Comparison of ENCODE assay signal across 22 cellular contexts in genomic region chr12:70794131-70794530, GRCh38.
DNase-seq lines count a peak whose midpoint lies in the region; ATAC-seq, FAIRE-seq and TF ChIP-seq lines count a peak whose summit lies in the region.
"Had no signal": no experiment of that assay in that cellular context is flagged by ENCODE, and none has a peak within 500 bp of the region (broad histone marks: within the 10 kb centered on the region; RNA-seq: fewer than 3 reads in every experiment).

No MANE protein-coding gene starts in this region.

- H4K91ac ChIP-seq in H1 (replicated peaks; ENCODE audit: insufficient read length, low read length), result no peak overlapping the region

- TF ChIP-seq RAD21 in H1 (IDR thresholded peaks at IDR 0.05 in 1 of 2, conservative IDR thresholded peaks at IDR 0.05 in 1 of 2; ENCODE audit: low read depth in 2 of 2, low read length in 2 of 2), result no peak

- no peak overlapping the region for H2AK5ac ChIP-seq in H1 (ENCODE audit: low read depth, low read length)

- no peaks in the 10 kb centered on the region for H3K79me1 ChIP-seq in H1 (ENCODE audit: low read depth, low read length)

- H3K4me3 ChIP-seq in LNCaP clone FGC (ENCODE audit: low read depth, low read length) (no peak overlapping the region), H1 (ENCODE audit: extremely low read depth in 1 of 4, insufficient read depth in 2 of 4, low read depth in 3 of 4, low read length in 4 of 4) (no peak overlapping the region), pancreas (no peak overlapping the region)
- H3K4me3 ChIP-seq: A549, GM12878, GM23338, HAP-1 had no signal

- no peak overlapping the region for H3K4ac ChIP-seq in H1 (replicated peaks; ENCODE audit: insufficient read length, low read depth, low read length)

- no peak overlapping the region for H2BK5ac ChIP-seq in H1 (ENCODE audit: low read depth, low read length)

- TF ChIP-seq CTCF in 22Rv1 (IDR thresholded peaks at IDR 0.05) (no peak), LNCaP clone FGC (IDR thresholded peaks at IDR 0.05; ENCODE audit: control insufficient read depth, extremely low read depth, insufficient read depth) (no peak), H1 (IDR thresholded peaks at IDR 0.05; ENCODE audit: control extremely low read depth in 1 of 3, insufficient read depth in 1 of 3, low read depth in 1 of 3, low read length in 3 of 3) (no peak), pancreas (IDR thresholded peaks at IDR 0.05) (no peak)

- FAIRE-seq in H1 (lab: Jason Lieb, UNC) (no peak), pancreas (lab: Jason Lieb, UNC) (no peak)
- FAIRE-seq: A549, G401.6, GM12878, H54 had no signal

- H3K27me3 ChIP-seq in H1 (replicated peaks in 1 of 4; ENCODE audit: control insufficient read depth in 3 of 4, extremely low read depth in 1 of 4, insufficient read depth in 3 of 4, low read length in 3 of 4) (no peaks in the 10 kb centered on the region), pancreas (peaks cover 0 to 3% (median 0%) of the 10 kb centered on the region in 4 donors)
- H3K27me3 ChIP-seq: BE2C had no signal

- POLR2A ChIA-PET in H1 (lab: Charles Lee; ENCODE audit: partially characterized antibody), result no interaction called here

- no peak for ATAC-seq in pancreas
- ATAC-seq: A549, GM12878, GM23338 had no signal

- no peak overlapping the region for H2BK120ac ChIP-seq in H1 (replicated peaks; ENCODE audit: low read depth, low read length)

- H3K9ac ChIP-seq in H1 (replicated peaks in 1 of 4; ENCODE audit: extremely low read depth in 1 of 4, low read depth in 3 of 4, low read length in 3 of 4), result no peak overlapping the region

- H3K4me1 ChIP-seq in H1 (replicated peaks in 1 of 4; ENCODE audit: control insufficient read depth in 3 of 4, insufficient read depth in 4 of 4, low read length in 3 of 4) (no peaks in the 10 kb centered on the region), pancreas (no peaks in the 10 kb centered on the region)
- H3K4me1 ChIP-seq: A549, HAP-1 had no signal

- H3K79me2 ChIP-seq in H1 (ENCODE audit: control insufficient read depth in 1 of 2, insufficient read depth in 2 of 2, low read length in 2 of 2), result no peaks in the 10 kb centered on the region

- H3K18ac ChIP-seq in H1 (ENCODE audit: extremely low read depth, low read length), result no peak overlapping the region

- no peak overlapping the region for H2BK20ac ChIP-seq in H1 (ENCODE audit: low read length)

- no peaks in the 10 kb centered on the region for H4K20me1 ChIP-seq in H1 (replicated peaks in 1 of 2; ENCODE audit: control insufficient read depth in 1 of 2, insufficient read depth in 2 of 2, low read length in 2 of 2)

- TF ChIP-seq EP300 in H1 (IDR thresholded peaks at IDR 0.05; ENCODE audit: borderline replicate concordance in 1 of 2, low read depth in 2 of 2, low read length in 2 of 2), result no peak

- intact Hi-C loops in pancreas (cut with DNase I), result no loop called here

- no peak overlapping the region for H2BK15ac ChIP-seq in H1 (ENCODE audit: low read length)

- H3K36me3 ChIP-seq in H1 (ENCODE audit: control insufficient read depth in 2 of 4, insufficient read depth in 4 of 4, low read length in 3 of 4) (no peaks in the 10 kb centered on the region), pancreas (no peaks in the 10 kb centered on the region)
- H3K36me3 ChIP-seq: BE2C, HAP-1 had no signal

- DNase-seq in LNCaP clone FGC (ENCODE audit: low read depth) (peak; percentile 18), H1 (ENCODE audit: low read depth in 1 of 2, low spot score in 2 of 2) (no peak), pancreas (no peak)
- no peak for DNase-seq in stimulated activated CD4-positive, alpha-beta T cell treated with anti-CD3 and anti-CD28 coated beads, Interleukin-2, amount 100 ng/mL, for 24 hours
- no peak for DNase-seq in activated CD4-positive, CD25-positive, alpha-beta regulatory T cell treated with anti-CD3 and anti-CD28 coated beads, Interleukin-2, amount 50 U/mL, for 72 hours
- DNase-seq: 8988T; ACHN; AML-193; BE2C; C1 segment of cervical spinal cord; CD4-positive, alpha-beta memory T cell; COR-L47; DMS153; DND-41; HFFc6 had no signal

- no peak overlapping the region for H3K14ac ChIP-seq in H1 (ENCODE audit: insufficient read length)

- H4K5ac ChIP-seq in H1 (ENCODE audit: insufficient read length, low read depth, low read length), result no peak overlapping the region

- H3K4me2 ChIP-seq in H1 (ENCODE audit: insufficient read depth in 1 of 2, low read depth in 2 of 2, low read length in 2 of 2), result no peak overlapping the region
- H3K4me2 ChIP-seq: A549, GM23338 had no signal

- H2BK12ac ChIP-seq in H1 (ENCODE audit: low read depth, low read length), result no peak overlapping the region

- no peak overlapping the region for H3K23ac ChIP-seq in H1 (ENCODE audit: insufficient read length)

- CTCF ChIA-PET in H1 (lab: Charles Lee; ENCODE audit: partially characterized antibody), result no interaction called here

- H4K8ac ChIP-seq in H1 (ENCODE audit: extremely low read depth, insufficient read depth, low read length), result no peak overlapping the region

- TF ChIP-seq POLR2A in H1 (IDR thresholded peaks at IDR 0.05; ENCODE audit: control extremely low read depth in 1 of 2, low read depth in 2 of 2, low read length in 2 of 2), result no peak

- H3K27ac ChIP-seq in 22Rv1 (peak overlapping the region; percentile 88), H1 (ENCODE audit: low read depth, low read length) (no peak overlapping the region), pancreas (no peak overlapping the region)
- H3K27ac ChIP-seq: A549 had no signal

- H3K23me2 ChIP-seq in H1 (ENCODE audit: low read depth, low read length), result no peaks in the 10 kb centered on the region; the same call in 1 of the 2 replicates

- H3K56ac ChIP-seq in H1 (replicated peaks; ENCODE audit: insufficient read length, low read depth, low read length), result no peak overlapping the region

- 0 out of 2 replicates have a peak overlapping the region, but pooled peaks have one; percentile 5 for H2AFZ ChIP-seq in H1 (ENCODE audit: low read length)
- H2AFZ ChIP-seq: GM23338 had no signal

- H3K9me3 ChIP-seq in H1 (ENCODE audit: insufficient read depth in 2 of 2, low read depth in 1 of 2, low read length in 1 of 2) (no peaks in the 10 kb centered on the region), pancreas (no peaks in the 10 kb centered on the region)
- H3K9me3 ChIP-seq: A549, BE2C, HAP-1 had no signal

TF ChIP-seq in H1, 55 proteins besides CTCF, POLR2A, EP300 and RAD21 (continues in another document):
- no peak for TF ChIP-seq TBP (IDR thresholded peaks at IDR 0.05; ENCODE audit: low read depth, low read length)
- TF ChIP-seq BCL11A (IDR thresholded peaks at IDR 0.05; ENCODE audit: low read depth in 2 of 2, low read length in 2 of 2), result no peak
- no peak for TF ChIP-seq BACH1 (IDR thresholded peaks at IDR 0.05; ENCODE audit: low read length)
- TF ChIP-seq SP4 (IDR thresholded peaks at IDR 0.05; ENCODE audit: low read length), result no peak
- TF ChIP-seq NANOG (IDR thresholded peaks at IDR 0.05; ENCODE audit: insufficient read depth, low read depth, low read length, poor library complexity, severe bottlenecking), result no peak
- TF ChIP-seq JUN (IDR thresholded peaks at IDR 0.05; ENCODE audit: low read depth, low read length), result no peak
- no peak for TF ChIP-seq SIRT6 (IDR thresholded peaks at IDR 0.05; ENCODE audit: low read length)
- no peak for TF ChIP-seq SP1 (IDR thresholded peaks at IDR 0.05; ENCODE audit: low read depth, low read length)
- no peak for TF ChIP-seq MAX (IDR thresholded peaks at IDR 0.05)
